In the genomic region with DNA sequence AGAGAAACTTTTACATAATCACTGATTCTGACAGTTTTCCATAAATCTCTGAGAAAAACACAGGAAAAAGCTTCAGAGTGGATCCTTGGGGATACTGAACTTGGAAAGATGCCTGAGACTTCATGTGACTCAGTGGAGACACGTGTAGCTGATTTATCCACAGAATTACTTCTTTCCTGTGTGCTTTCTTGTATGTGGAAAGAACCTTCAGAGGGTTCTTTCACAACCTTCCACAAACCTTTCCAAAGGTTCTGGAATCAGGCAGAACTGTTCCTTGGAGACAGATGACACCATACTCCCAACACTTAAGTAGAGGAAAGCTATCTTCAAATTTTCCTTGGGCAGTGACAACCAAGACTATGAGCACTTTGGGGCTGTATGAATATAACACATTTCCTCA, we compare ENCODE assay signal across 1 cellular context.
TF ChIP-seq lines count a peak whose summit lies in the region.

No MANE protein-coding gene starts in this region.

TF ChIP-seq in HepG2, 621 proteins besides CTCF, POLR2A, EP300 and RAD21 (continued from another document):
- TF ChIP-seq, protein P1, sequence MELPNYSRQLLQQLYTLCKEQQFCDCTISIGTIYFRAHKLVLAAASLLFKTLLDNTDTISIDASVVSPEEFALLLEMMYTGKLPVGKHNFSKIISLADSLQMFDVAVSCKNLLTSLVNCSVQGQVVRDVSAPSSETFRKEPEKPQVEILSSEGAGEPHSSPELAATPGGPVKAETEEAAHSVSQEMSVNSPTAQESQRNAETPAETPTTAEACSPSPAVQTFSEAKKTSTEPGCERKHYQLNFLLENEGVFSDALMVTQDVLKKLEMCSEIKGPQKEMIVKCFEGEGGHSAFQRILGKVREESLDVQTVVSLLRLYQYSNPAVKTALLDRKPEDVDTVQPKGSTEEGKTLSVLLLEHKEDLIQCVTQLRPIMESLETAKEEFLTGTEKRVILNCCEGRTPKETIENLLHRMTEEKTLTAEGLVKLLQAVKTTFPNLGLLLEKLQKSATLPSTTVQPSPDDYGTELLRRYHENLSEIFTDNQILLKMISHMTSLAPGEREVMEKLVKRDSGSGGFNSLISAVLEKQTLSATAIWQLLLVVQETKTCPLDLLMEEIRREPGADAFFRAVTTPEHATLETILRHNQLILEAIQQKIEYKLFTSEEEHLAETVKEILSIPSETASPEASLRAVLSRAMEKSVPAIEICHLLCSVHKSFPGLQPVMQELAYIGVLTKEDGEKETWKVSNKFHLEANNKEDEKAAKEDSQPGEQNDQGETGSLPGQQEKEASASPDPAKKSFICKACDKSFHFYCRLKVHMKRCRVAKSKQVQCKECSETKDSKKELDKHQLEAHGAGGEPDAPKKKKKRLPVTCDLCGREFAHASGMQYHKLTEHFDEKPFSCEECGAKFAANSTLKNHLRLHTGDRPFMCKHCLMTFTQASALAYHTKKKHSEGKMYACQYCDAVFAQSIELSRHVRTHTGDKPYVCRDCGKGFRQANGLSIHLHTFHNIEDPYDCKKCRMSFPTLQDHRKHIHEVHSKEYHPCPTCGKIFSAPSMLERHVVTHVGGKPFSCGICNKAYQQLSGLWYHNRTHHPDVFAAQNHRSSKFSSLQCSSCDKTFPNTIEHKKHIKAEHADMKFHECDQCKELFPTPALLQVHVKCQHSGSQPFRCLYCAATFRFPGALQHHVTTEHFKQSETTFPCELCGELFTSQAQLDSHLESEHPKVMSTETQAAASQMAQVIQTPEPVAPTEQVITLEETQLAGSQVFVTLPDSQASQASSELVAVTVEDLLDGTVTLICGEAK (IDR thresholded peaks at IDR 0.05): no peak
- TF ChIP-seq, protein P1 (CRISPR knock-in tag; IDR thresholded peaks at IDR 0.05): no peak
- no peak for TF ChIP-seq TARDBP (CRISPR knock-in tag; IDR thresholded peaks at IDR 0.05)
- TF ChIP-seq KMT2A (CRISPR knock-in tag; IDR thresholded peaks at IDR 0.05): no peak
- TF ChIP-seq, protein P2, sequence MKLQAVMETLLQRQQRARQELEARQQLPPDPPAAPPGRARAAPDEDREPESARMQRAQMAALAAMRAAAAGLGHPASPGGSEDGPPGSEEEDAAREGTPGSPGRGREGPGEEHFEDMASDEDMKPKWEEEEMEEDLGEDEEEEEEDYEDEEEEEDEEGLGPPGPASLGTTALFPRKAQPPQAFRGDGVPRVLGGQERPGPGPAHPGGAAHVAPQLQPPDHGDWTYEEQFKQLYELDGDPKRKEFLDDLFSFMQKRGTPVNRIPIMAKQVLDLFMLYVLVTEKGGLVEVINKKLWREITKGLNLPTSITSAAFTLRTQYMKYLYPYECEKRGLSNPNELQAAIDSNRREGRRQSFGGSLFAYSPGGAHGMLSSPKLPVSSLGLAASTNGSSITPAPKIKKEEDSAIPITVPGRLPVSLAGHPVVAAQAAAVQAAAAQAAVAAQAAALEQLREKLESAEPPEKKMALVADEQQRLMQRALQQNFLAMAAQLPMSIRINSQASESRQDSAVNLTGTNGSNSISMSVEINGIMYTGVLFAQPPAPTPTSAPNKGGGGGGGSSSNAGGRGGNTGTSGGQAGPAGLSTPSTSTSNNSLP (IDR thresholded peaks at IDR 0.05; ENCODE audit: low read depth, low read length): no peak
